In the genomic region with DNA sequence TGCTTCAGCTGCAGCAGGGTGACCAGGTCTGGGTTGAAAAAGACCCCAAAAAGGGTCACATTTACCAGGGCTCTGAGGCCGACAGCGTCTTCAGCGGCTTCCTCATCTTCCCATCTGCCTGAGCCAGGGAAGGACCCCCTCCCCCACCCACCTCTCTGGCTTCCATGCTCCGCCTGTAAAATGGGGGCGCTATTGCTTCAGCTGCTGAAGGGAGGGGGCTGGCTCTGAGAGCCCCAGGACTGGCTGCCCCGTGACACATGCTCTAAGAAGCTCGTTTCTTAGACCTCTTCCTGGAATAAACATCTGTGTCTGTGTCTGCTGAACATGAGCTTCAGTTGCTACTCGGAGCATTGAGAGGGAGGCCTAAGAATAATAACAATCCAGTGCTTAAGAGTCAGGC, we compare ENCODE assay signal across 1 cellular context.
A peak's percentile ranks its signal among the peaks of the same experiment; 100 is the strongest.
TF ChIP-seq lines count a peak whose summit lies in the region.

No MANE protein-coding gene starts in this region.

TF ChIP-seq in WTC11, 78 proteins besides CTCF, POLR2A, EP300 and RAD21 (continued from another document):
- TF ChIP-seq, protein P1, sequence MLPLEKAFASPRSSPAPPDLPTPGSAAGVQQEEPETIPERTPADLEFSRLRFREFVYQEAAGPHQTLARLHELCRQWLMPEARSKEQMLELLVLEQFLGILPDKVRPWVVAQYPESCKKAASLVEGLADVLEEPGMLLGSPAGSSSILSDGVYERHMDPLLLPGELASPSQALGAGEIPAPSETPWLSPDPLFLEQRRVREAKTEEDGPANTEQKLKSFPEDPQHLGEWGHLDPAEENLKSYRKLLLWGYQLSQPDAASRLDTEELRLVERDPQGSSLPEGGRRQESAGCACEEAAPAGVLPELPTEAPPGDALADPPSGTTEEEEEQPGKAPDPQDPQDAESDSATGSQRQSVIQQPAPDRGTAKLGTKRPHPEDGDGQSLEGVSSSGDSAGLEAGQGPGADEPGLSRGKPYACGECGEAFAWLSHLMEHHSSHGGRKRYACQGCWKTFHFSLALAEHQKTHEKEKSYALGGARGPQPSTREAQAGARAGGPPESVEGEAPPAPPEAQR (CRISPR knock-in tag; IDR thresholded peaks at IDR 0.05): no peak
- TF ChIP-seq RELA (CRISPR knock-in tag; IDR thresholded peaks at IDR 0.05; ENCODE audit: borderline replicate concordance): no peak
- TF ChIP-seq, protein P2, sequence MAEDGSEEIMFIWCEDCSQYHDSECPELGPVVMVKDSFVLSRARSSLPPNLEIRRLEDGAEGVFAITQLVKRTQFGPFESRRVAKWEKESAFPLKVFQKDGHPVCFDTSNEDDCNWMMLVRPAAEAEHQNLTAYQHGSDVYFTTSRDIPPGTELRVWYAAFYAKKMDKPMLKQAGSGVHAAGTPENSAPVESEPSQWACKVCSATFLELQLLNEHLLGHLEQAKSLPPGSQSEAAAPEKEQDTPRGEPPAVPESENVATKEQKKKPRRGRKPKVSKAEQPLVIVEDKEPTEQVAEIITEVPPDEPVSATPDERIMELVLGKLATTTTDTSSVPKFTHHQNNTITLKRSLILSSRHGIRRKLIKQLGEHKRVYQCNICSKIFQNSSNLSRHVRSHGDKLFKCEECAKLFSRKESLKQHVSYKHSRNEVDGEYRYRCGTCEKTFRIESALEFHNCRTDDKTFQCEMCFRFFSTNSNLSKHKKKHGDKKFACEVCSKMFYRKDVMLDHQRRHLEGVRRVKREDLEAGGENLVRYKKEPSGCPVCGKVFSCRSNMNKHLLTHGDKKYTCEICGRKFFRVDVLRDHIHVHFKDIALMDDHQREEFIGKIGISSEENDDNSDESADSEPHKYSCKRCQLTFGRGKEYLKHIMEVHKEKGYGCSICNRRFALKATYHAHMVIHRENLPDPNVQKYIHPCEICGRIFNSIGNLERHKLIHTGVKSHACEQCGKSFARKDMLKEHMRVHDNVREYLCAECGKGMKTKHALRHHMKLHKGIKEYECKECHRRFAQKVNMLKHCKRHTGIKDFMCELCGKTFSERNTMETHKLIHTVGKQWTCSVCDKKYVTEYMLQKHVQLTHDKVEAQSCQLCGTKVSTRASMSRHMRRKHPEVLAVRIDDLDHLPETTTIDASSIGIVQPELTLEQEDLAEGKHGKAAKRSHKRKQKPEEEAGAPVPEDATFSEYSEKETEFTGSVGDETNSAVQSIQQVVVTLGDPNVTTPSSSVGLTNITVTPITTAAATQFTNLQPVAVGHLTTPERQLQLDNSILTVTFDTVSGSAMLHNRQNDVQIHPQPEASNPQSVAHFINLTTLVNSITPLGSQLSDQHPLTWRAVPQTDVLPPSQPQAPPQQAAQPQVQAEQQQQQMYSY (CRISPR knock-in tag; IDR thresholded peaks at IDR 0.05): no peak
- TF ChIP-seq GRHL2 (CRISPR knock-in tag; IDR thresholded peaks at IDR 0.05; ENCODE audit: insufficient replicate concordance, severe bottlenecking): no peak
- TF ChIP-seq, protein P3, sequence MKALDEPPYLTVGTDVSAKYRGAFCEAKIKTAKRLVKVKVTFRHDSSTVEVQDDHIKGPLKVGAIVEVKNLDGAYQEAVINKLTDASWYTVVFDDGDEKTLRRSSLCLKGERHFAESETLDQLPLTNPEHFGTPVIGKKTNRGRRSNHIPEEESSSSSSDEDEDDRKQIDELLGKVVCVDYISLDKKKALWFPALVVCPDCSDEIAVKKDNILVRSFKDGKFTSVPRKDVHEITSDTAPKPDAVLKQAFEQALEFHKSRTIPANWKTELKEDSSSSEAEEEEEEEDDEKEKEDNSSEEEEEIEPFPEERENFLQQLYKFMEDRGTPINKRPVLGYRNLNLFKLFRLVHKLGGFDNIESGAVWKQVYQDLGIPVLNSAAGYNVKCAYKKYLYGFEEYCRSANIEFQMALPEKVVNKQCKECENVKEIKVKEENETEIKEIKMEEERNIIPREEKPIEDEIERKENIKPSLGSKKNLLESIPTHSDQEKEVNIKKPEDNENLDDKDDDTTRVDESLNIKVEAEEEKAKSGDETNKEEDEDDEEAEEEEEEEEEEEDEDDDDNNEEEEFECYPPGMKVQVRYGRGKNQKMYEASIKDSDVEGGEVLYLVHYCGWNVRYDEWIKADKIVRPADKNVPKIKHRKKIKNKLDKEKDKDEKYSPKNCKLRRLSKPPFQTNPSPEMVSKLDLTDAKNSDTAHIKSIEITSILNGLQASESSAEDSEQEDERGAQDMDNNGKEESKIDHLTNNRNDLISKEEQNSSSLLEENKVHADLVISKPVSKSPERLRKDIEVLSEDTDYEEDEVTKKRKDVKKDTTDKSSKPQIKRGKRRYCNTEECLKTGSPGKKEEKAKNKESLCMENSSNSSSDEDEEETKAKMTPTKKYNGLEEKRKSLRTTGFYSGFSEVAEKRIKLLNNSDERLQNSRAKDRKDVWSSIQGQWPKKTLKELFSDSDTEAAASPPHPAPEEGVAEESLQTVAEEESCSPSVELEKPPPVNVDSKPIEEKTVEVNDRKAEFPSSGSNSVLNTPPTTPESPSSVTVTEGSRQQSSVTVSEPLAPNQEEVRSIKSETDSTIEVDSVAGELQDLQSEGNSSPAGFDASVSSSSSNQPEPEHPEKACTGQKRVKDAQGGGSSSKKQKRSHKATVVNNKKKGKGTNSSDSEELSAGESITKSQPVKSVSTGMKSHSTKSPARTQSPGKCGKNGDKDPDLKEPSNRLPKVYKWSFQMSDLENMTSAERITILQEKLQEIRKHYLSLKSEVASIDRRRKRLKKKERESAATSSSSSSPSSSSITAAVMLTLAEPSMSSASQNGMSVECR (CRISPR knock-in tag; IDR thresholded peaks at IDR 0.05; ENCODE audit: borderline replicate concordance): no peak
- TF ChIP-seq, protein P4, sequence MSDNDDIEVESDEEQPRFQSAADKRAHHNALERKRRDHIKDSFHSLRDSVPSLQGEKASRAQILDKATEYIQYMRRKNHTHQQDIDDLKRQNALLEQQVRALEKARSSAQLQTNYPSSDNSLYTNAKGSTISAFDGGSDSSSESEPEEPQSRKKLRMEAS (CRISPR knock-in tag; IDR thresholded peaks at IDR 0.05): peak; percentile 45; the same call in 1 of the 2 replicates
